In the genomic region with DNA sequence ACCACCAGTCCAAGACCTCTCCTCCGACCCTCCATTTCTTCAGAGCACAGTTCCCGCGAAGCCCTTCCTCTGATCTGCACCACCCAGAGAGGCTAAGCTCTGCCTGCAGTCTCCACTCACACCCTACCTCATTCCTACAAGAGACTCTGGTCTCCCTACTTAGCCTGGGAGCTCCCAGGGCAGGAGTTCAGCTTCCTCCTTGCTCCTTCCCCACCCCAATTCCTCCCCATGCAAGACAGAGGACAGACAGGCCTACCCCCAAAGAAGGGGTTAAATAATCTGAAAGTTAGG, we compare ENCODE assay signal across 12 cellular contexts. TPM values are rescaled to one million over a fixed set of nuclear protein-coding genes. Genes with fewer than 3 reads are reported as not detected.
DNase-seq lines count a peak whose midpoint lies in the region; ATAC-seq, FAIRE-seq and TF ChIP-seq lines count a peak whose summit lies in the region.
"Had no signal": no experiment of that assay in that cellular context is flagged by ENCODE, and none has a peak within 500 bp of the region (broad histone marks: within the 10 kb centered on the region; RNA-seq: fewer than 3 reads in every experiment).

No MANE protein-coding gene starts in this region.

- intact Hi-C loops in CD4-positive, alpha-beta T cell (cut with DNase I, micrococcal nuclease) = no loop called here
- intact Hi-C loops in testis (cut with DNase I; ENCODE audit: low total_unique reads) = no loop called here

- H3K36me3 ChIP-seq in muscle layer of duodenum (ENCODE audit: control insufficient read depth in 1 of 2, insufficient read depth in 2 of 2, low read length in 2 of 2) (no peaks in the 10 kb centered on the region), endodermal cell (ENCODE audit: control insufficient read depth, insufficient read depth, low read length) (no peaks in the 10 kb centered on the region), testis (ENCODE audit: low read depth, missing control alignments) (no peaks in the 10 kb centered on the region)

- DNase-seq in RWPE1 (ENCODE audit: low spot score) (no peak), GM12892 (ENCODE audit: insufficient read length) (no peak), endodermal cell (no peak), testis (no peak)
- no peak for DNase-seq in CD4-positive, alpha-beta T cell
- DNase-seq: activated naive CD4-positive, alpha-beta T cell treated with anti-CD3 and anti-CD28 coated beads for 36 hours; NK-92 treated with Interleukin-12 subunit alpha and Interleukin-12 subunit beta, amount 100 ng/mL, for 24 hours; psoas muscle had no signal

- no peak for FAIRE-seq in GM12892 (lab: Jason Lieb, UNC)
- FAIRE-seq: endometrium had no signal

- no peak for TF ChIP-seq CTCF in RWPE1 (conservative IDR thresholded peaks at IDR 0.05; ENCODE audit: low read depth)
- no peak for TF ChIP-seq CTCF in CD4-positive, alpha-beta T cell (IDR thresholded peaks at IDR 0.05)
- no peak for TF ChIP-seq CTCF in endodermal cell (conservative IDR thresholded peaks at IDR 0.05)
- TF ChIP-seq CTCF in testis (IDR thresholded peaks at IDR 0.05) = no peak

- WGBS in endodermal cell (ENCODE audit: insufficient coverage in 1 of 2, insufficient read length in 1 of 2), 2 experiments = 89% methylated on average over 3 of the region's 3 CpGs; no CpG with 5 or more reads in 1 of the 2 experiments
- 48 to 76% methylated on average over 3 of the region's 3 CpGs for WGBS in testis, 2 donors

- POLR2A ChIA-PET in RWPE1 (lab: Yijun Ruan, JAX; ENCODE audit: low non-redundant PET) = no interaction called here
- POLR2A ChIA-PET in CD4-positive, alpha-beta T cell (lab: Charles Lee) = no interaction called here

- H3K4me1 ChIP-seq in muscle layer of duodenum (ENCODE audit: control insufficient read depth in 1 of 2, insufficient read depth in 2 of 2, low read length in 2 of 2) = peaks cover 0 to 6% of the 10 kb centered on the region in 2 donors
- H3K4me1 ChIP-seq in endodermal cell (ENCODE audit: control insufficient read depth, insufficient read depth, low read length) = no peaks in the 10 kb centered on the region
- H3K4me1 ChIP-seq in testis = no peaks in the 10 kb centered on the region

- no peak for TF ChIP-seq POLR2A in GM12892 (IDR thresholded peaks at IDR 0.05; ENCODE audit: low read depth, low read length)
- TF ChIP-seq POLR2A in testis (IDR thresholded peaks at IDR 0.05) = no peak

- CTCF ChIA-PET in RWPE1 (lab: Yijun Ruan, JAX) = interaction anchor here (0.7 to 0.8 kb wide), 3 partner anchors 124 to 375 kb away, joined by 3 to 4 read pairs (median 3); no protein-coding TSS in a partner anchor
- CTCF ChIA-PET in CD4-positive, alpha-beta T cell (lab: Charles Lee) = no interaction called here

- H3K36me3 Mint-ChIP-seq in CD4-positive, alpha-beta T cell (ENCODE audit: low read depth) = no peaks in the 10 kb centered on the region
- no peaks in the 10 kb centered on the region for H3K36me3 Mint-ChIP-seq in endodermal cell (ENCODE audit: low read depth)

- ATAC-seq in GM18498 (IDR thresholded peaks at IDR 0.05; ENCODE audit: unreplicated experiment) (peak; percentile 23), HG02610 (IDR thresholded peaks at IDR 0.05; ENCODE audit: unreplicated experiment) (peak; percentile 15)
- ATAC-seq in CD4-positive, alpha-beta T cell (ENCODE audit: poor library complexity) = no peak

- no peak overlapping the region for H3K27ac Mint-ChIP-seq in CD4-positive, alpha-beta T cell
- no peak overlapping the region for H3K27ac Mint-ChIP-seq in endodermal cell
- H3K27ac Mint-ChIP-seq: activated naive CD4-positive, alpha-beta T cell treated with anti-CD3 and anti-CD28 coated beads for 36 hours had no signal

- H3K27me3 ChIP-seq in muscle layer of duodenum (ENCODE audit: low read depth, low read length) (no peaks in the 10 kb centered on the region), endodermal cell (ENCODE audit: control insufficient read depth, insufficient read depth, low read length, poor library complexity, severe bottlenecking) (no peaks in the 10 kb centered on the region), testis (no peaks in the 10 kb centered on the region)
- H3K27me3 ChIP-seq in CD4-positive, alpha-beta T cell (ENCODE audit: control insufficient read depth, insufficient read depth, low read length) = no peaks in the 10 kb centered on the region

- peak overlapping the region; percentile 84 for H3K27ac ChIP-seq in RWPE1
- peak overlapping the region; percentile 9 for H3K27ac ChIP-seq in muscle layer of duodenum (ENCODE audit: low read length)
- H3K27ac ChIP-seq in CD4-positive, alpha-beta T cell (ENCODE audit: low read depth, low read length) = no peak overlapping the region
- H3K27ac ChIP-seq in endodermal cell (ENCODE audit: low read depth, low read length) = no peak overlapping the region
- no peak overlapping the region for H3K27ac ChIP-seq in testis
- H3K27ac ChIP-seq: psoas muscle had no signal

- no peaks in the 10 kb centered on the region for H3K9me3 Mint-ChIP-seq in CD4-positive, alpha-beta T cell
- H3K9me3 Mint-ChIP-seq in endodermal cell = no peaks in the 10 kb centered on the region
- H3K9me3 Mint-ChIP-seq: activated naive CD4-positive, alpha-beta T cell treated with anti-CD3 and anti-CD28 coated beads for 36 hours had no signal

- no peak overlapping the region for H3K4me3 Mint-ChIP-seq in CD4-positive, alpha-beta T cell
- H3K4me3 Mint-ChIP-seq in endodermal cell = no peak overlapping the region
- H3K4me3 Mint-ChIP-seq: activated naive CD4-positive, alpha-beta T cell treated with anti-CD3 and anti-CD28 coated beads for 36 hours had no signal

- H3K9me3 ChIP-seq in muscle layer of duodenum (ENCODE audit: control insufficient read depth in 1 of 2, low read length in 2 of 2) (no peaks in the 10 kb centered on the region), endodermal cell (ENCODE audit: control insufficient read depth, low read length) (no peaks in the 10 kb centered on the region), testis (no peaks in the 10 kb centered on the region)
- no peaks in the 10 kb centered on the region for H3K9me3 ChIP-seq in CD4-positive, alpha-beta T cell (ENCODE audit: control insufficient read depth, low read length)
- H3K9me3 ChIP-seq: psoas muscle had no signal

- no peaks in the 10 kb centered on the region for H3K27me3 Mint-ChIP-seq in CD4-positive, alpha-beta T cell
- peaks cover 15% of the 10 kb centered on the region for H3K27me3 Mint-ChIP-seq in endodermal cell (ENCODE audit: insufficient read depth)

- H3K9ac ChIP-seq in endodermal cell (ENCODE audit: extremely low read depth, low read length, poor library complexity, severe bottlenecking) = no peak overlapping the region

- H3K4me1 Mint-ChIP-seq in CD4-positive, alpha-beta T cell (ENCODE audit: low read depth) = no peaks in the 10 kb centered on the region
- peaks cover 7% of the 10 kb centered on the region for H3K4me1 Mint-ChIP-seq in endodermal cell

- H3K4me3 ChIP-seq in muscle layer of duodenum (ENCODE audit: low read depth in 1 of 2, low read length in 2 of 2) (no peak overlapping the region), endodermal cell (ENCODE audit: low read length) (no peak overlapping the region), testis (peak overlapping the region in 1 of 2 donors; percentile 26)
- H3K4me3 ChIP-seq: psoas muscle had no signal

RNA-seq across cellular contexts. Expression of gene VIPR1, which starts 12.6 kb away (rescaled TPM):
- polyA plus RNA-seq in GM12892 (2012; ENCODE audit: missing spikeins) = not detected
- total RNA-seq in CD4-positive, alpha-beta T cell = 10 to 100 TPM; 66.8 to 67.6 TPM
- total RNA-seq in endodermal cell (10 to 100 TPM; 12.9 to 14.7 TPM), testis (10 to 100 TPM in 1 of 2 donors, 1 to 10 TPM in 1; 4.6 to 10.2 TPM)
- 2.2 TPM for polyA plus RNA-seq in endodermal cell (2013, experiment 1 of 2)
- 1.4 TPM for polyA plus RNA-seq in endodermal cell (2013, experiment 2 of 2)
- polyA plus RNA-seq in testis (ENCODE audit: insufficient read depth, low read depth, low replicate concordance) = 3.4 TPM

Comparison
In these comparisons a context has a peak if more than half of its experiments do, and no peak if none do; other contexts are left out.
1. H3K27ac ChIP-seq: peak in RWPE1 (single experiment) and muscle layer of duodenum (single experiment); none in CD4-positive, alpha-beta T cell (single experiment), endodermal cell (single experiment) and testis (0 of 2).
2. RNA of gene VIPR1, which starts 12.6 kb away (total RNA-seq): 66.8 to 67.6 TPM in CD4-positive, alpha-beta T cell; 12.9 to 14.7 TPM in endodermal cell and 4.6 to 10.2 TPM in testis; every median in the first group is over 4 times any median in the second.